Comparison of ENCODE assay signal across 3 cellular contexts in genomic region chr19:42737581-42738011, GRCh38.
TF ChIP-seq lines count a peak whose summit lies in the region.

No MANE protein-coding gene starts in this region.

TF ChIP-seq in A549, 52 proteins besides CTCF, POLR2A, EP300 and RAD21:
- peak; percentile 73 for TF ChIP-seq USF2 (IDR thresholded peaks at IDR 0.05)

TF ChIP-seq in IMR-90, 13 proteins besides CTCF, POLR2A, EP300 and RAD21:
- TF ChIP-seq BHLHE40 (IDR thresholded peaks at IDR 0.05; ENCODE audit: low read depth, low read length) = 0 out of 2 replicates have a peak, but pooled peaks have one; percentile 21
- peak; percentile 67 for TF ChIP-seq USF2 (IDR thresholded peaks at IDR 0.05; ENCODE audit: low read depth, low read length)

TF ChIP-seq in SK-N-SH, 30 proteins besides CTCF, POLR2A, EP300 and RAD21:
- peak; percentile 59; the same call in 1 of the 2 replicates for TF ChIP-seq USF1 (IDR thresholded peaks at IDR 0.05; ENCODE audit: borderline replicate concordance, low read depth)
